8 cellular contexts compared by ENCODE assay signal in genomic region chr16:67660564-67661028, GRCh38.
A peak's percentile ranks its signal among the peaks of the same experiment; 100 is the strongest.
DNase-seq lines count a peak whose midpoint lies in the region; ATAC-seq lines count a peak whose summit lies in the region.

Gene PARD6A, plus strand, starts transcription at chr16:67660960. Its CDS starts 79 bp downstream, at chr16:67661039.

- peak; percentile 83 to 89 for DNase-seq in AML-193 (lab: John Stamatoyannopoulos, UW)
- peak; percentile 79 for DNase-seq in NCI-H524 treated with DMSO at 0.1 percent for 48 hours (lab: John Stamatoyannopoulos, UW)
- DNase-seq in activated CD4-positive, alpha-beta T cell treated with anti-CD3 and anti-CD28 coated beads for 48 hours = peak; percentile 98
- DNase-seq in stimulated activated CD4-positive, alpha-beta T cell treated with anti-CD3 and anti-CD28 coated beads, Interleukin-1b, Interleukin-23, amount 100 ng/mL, for 24 hours (ENCODE audit: low read depth in 4 of 4, low spot score in 1 of 4) = peak; percentile 83 to 93 (median 90)

- H3K27me3 ChIP-seq in layer of hippocampus (ENCODE audit: control insufficient read depth, insufficient read depth, low read length) = no peaks in the 10 kb centered on the region

- ATAC-seq in GM19324 (IDR thresholded peaks at IDR 0.05; ENCODE audit: low FRiP score, unreplicated experiment) (peak; percentile 79), HG03460 (IDR thresholded peaks at IDR 0.05; ENCODE audit: unreplicated experiment) (peak; percentile 70)

- H3K27ac ChIP-seq in cingulate gyrus (ENCODE audit: low read depth, low read length) = peak within 1 kb of the TSS; percentile 98
- H3K27ac ChIP-seq in layer of hippocampus (ENCODE audit: low read depth, low read length) = peak within 1 kb of the TSS; percentile 99

Comparison
In these comparisons a context has a peak if more than half of its experiments do, and no peak if none do; other contexts are left out.
1. Peak in every context shown above with its lines: DNase-seq, ATAC-seq and H3K27ac ChIP-seq.